15 cellular contexts compared by ENCODE assay signal in genomic region chr18:79516441-79516931, GRCh38.
A peak's percentile ranks its signal among the peaks of the same experiment; 100 is the strongest.
DNase-seq lines count a peak whose midpoint lies in the region; ATAC-seq and TF ChIP-seq lines count a peak whose summit lies in the region.
"Had no signal": no experiment of that assay in that cellular context is flagged by ENCODE, and none has a peak within 500 bp of the region (broad histone marks: within the 10 kb centered on the region; RNA-seq: fewer than 3 reads in every experiment).

No MANE protein-coding gene starts in this region.

- ATAC-seq in activated T-helper 17 cell treated with anti-CD3 and anti-CD28 coated beads, Interleukin-2, amount 50 U/mL, for 72 hours (replicated peaks) = peak; percentile 33
- ATAC-seq in mucosa of descending colon = peak; percentile 25
- ATAC-seq: gastrocnemius medialis had no signal

- H3K27ac ChIP-seq in cardiac muscle cell = peak overlapping the region; percentile 25
- no peak overlapping the region for H3K27ac ChIP-seq in left ventricle myocardium inferior (replicated peaks)
- no peak overlapping the region for H3K27ac ChIP-seq in esophagus squamous epithelium
- H3K27ac ChIP-seq: body of pancreas, gastrocnemius medialis, HL-60 had no signal

- no peaks in the 10 kb centered on the region for H3K9me3 Mint-ChIP-seq in activated T-helper 17 cell treated with anti-CD3 and anti-CD28 coated beads, Interleukin-2, amount 50 U/mL, for 72 hours
- H3K9me3 Mint-ChIP-seq in Calu3 (ENCODE audit: low read depth, unreplicated experiment) = no peaks in the 10 kb centered on the region
- H3K9me3 Mint-ChIP-seq: nephron progenitor cell had no signal

- no peak for TF ChIP-seq POLR2A in esophagus squamous epithelium (IDR thresholded peaks at IDR 0.05)

- TF ChIP-seq CTCF in cardiac muscle cell (IDR thresholded peaks at IDR 0.05; ENCODE audit: low read depth, low read length) (no peak), left ventricle myocardium inferior (IDR thresholded peaks at IDR 0.05; ENCODE audit: borderline replicate concordance) (no peak), mucosa of descending colon (IDR thresholded peaks at IDR 0.05) (no peak), esophagus squamous epithelium (IDR thresholded peaks at IDR 0.05) (no peak), Calu3 (IDR thresholded peaks at IDR 0.05; ENCODE audit: unreplicated experiment) (no peak)

- CTCF ChIA-PET in Calu3 (lab: Charles Lee) = no interaction called here

- BruUV-seq in Calu3 (replicated peaks; lab: Mats Ljungman, UMichigan) = no TSS peak

- 88 to 90% methylated on average over 19 to 20 of the region's 20 CpGs for WGBS in esophagus squamous epithelium, 2 donors

- H3K27me3 ChIP-seq in cardiac muscle cell = no peaks in the 10 kb centered on the region
- H3K27me3 ChIP-seq in left ventricle myocardium inferior (ENCODE audit: low read depth) = no peaks in the 10 kb centered on the region
- no peaks in the 10 kb centered on the region for H3K27me3 ChIP-seq in esophagus squamous epithelium
- H3K27me3 ChIP-seq: body of pancreas, gastrocnemius medialis, MG63 had no signal

- no peaks in the 10 kb centered on the region for H3K27me3 Mint-ChIP-seq in activated T-helper 17 cell treated with anti-CD3 and anti-CD28 coated beads, Interleukin-2, amount 50 U/mL, for 72 hours
- H3K27me3 Mint-ChIP-seq in Calu3 (ENCODE audit: unreplicated experiment) = no peaks in the 10 kb centered on the region

- H3K4me3 Mint-ChIP-seq in activated T-helper 17 cell treated with anti-CD3 and anti-CD28 coated beads, Interleukin-2, amount 50 U/mL, for 72 hours = peak overlapping the region; percentile 93
- no peak overlapping the region for H3K4me3 Mint-ChIP-seq in Calu3 (ENCODE audit: low read depth, unreplicated experiment)
- H3K4me3 Mint-ChIP-seq: nephron progenitor cell had no signal

- intact Hi-C loops in left ventricle myocardium inferior (cut with micrococcal nuclease) (no loop called here), mucosa of descending colon (cut with DNase I, micrococcal nuclease) (no loop called here), esophagus squamous epithelium (cut with DNase I) (no loop called here), Calu3 (cut with micrococcal nuclease; ENCODE audit: unreplicated experiment) (no loop called here)

- no peak for DNase-seq in cardiac muscle cell (ENCODE audit: low read depth in 1 of 2, low spot score in 1 of 2)
- no peak for DNase-seq in left ventricle myocardium inferior
- no peak for DNase-seq in mucosa of descending colon
- DNase-seq in esophagus squamous epithelium (lab: John Stamatoyannopoulos, UW) = no peak
- no peak for DNase-seq in Calu3
- DNase-seq in amygdala (lab: John Stamatoyannopoulos, UW) = no peak
- no peak for DNase-seq in SIG-M5 (lab: John Stamatoyannopoulos, UW)
- DNase-seq: DMS53, gastrocnemius medialis, MG63, nephron progenitor cell, OCI-M1 had no signal

- H3K4me3 ChIP-seq in cardiac muscle cell (no peak overlapping the region), left ventricle myocardium inferior (no peak overlapping the region), mucosa of descending colon (no peak overlapping the region), esophagus squamous epithelium (no peak overlapping the region)
- H3K4me3 ChIP-seq: body of pancreas, gastrocnemius medialis, MG63 had no signal

- H3K36me3 Mint-ChIP-seq in activated T-helper 17 cell treated with anti-CD3 and anti-CD28 coated beads, Interleukin-2, amount 50 U/mL, for 72 hours (ENCODE audit: low read depth) = peaks cover 18% of the 10 kb centered on the region
- H3K36me3 Mint-ChIP-seq in Calu3 (ENCODE audit: insufficient read depth, unreplicated experiment) = no peaks in the 10 kb centered on the region

- peak overlapping the region; percentile 94 for H3K27ac Mint-ChIP-seq in activated T-helper 17 cell treated with anti-CD3 and anti-CD28 coated beads, Interleukin-2, amount 50 U/mL, for 72 hours
- H3K27ac Mint-ChIP-seq in Calu3 (ENCODE audit: unreplicated experiment) = no peak overlapping the region
- H3K27ac Mint-ChIP-seq: nephron progenitor cell had no signal

- no peaks in the 10 kb centered on the region for H3K9me3 ChIP-seq in cardiac muscle cell (ENCODE audit: low read depth)
- no peaks in the 10 kb centered on the region for H3K9me3 ChIP-seq in left ventricle myocardium inferior (replicated peaks)
- H3K9me3 ChIP-seq in mucosa of descending colon = no peaks in the 10 kb centered on the region
- no peaks in the 10 kb centered on the region for H3K9me3 ChIP-seq in esophagus squamous epithelium
- H3K9me3 ChIP-seq: body of pancreas, gastrocnemius medialis, MG63 had no signal

- H3K4me1 ChIP-seq in cardiac muscle cell (ENCODE audit: low read depth) (peaks cover 15% of the 10 kb centered on the region), left ventricle myocardium inferior (peaks cover 10% of the 10 kb centered on the region), mucosa of descending colon (ENCODE audit: low read depth) (no peaks in the 10 kb centered on the region), esophagus squamous epithelium (no peaks in the 10 kb centered on the region)
- H3K4me1 ChIP-seq: body of pancreas had no signal

- peaks cover 39% of the 10 kb centered on the region for H3K4me1 Mint-ChIP-seq in activated T-helper 17 cell treated with anti-CD3 and anti-CD28 coated beads, Interleukin-2, amount 50 U/mL, for 72 hours
- H3K4me1 Mint-ChIP-seq in Calu3 (ENCODE audit: low read depth, unreplicated experiment) = no peaks in the 10 kb centered on the region

- H3K36me3 ChIP-seq in cardiac muscle cell (no peaks in the 10 kb centered on the region), left ventricle myocardium inferior (peaks cover 7% of the 10 kb centered on the region), mucosa of descending colon (ENCODE audit: low read depth) (no peaks in the 10 kb centered on the region), esophagus squamous epithelium (peaks cover 0 to 11% (median 0%) of the 10 kb centered on the region in 3 donors)
- H3K36me3 ChIP-seq: gastrocnemius medialis, MG63 had no signal
